1 cellular context compared by ENCODE assay signal in genomic region chr12:2288471-2288870, GRCh38.
TF ChIP-seq lines count a peak whose summit lies in the region.

No MANE protein-coding gene starts in this region.

TF ChIP-seq in IMR-90, 13 proteins besides CTCF, POLR2A, EP300 and RAD21:
- TF ChIP-seq RCOR1 (IDR thresholded peaks at IDR 0.05; ENCODE audit: insufficient replicate concordance, low read length), result no peak
- TF ChIP-seq CEBPB (IDR thresholded peaks at IDR 0.05; ENCODE audit: low read depth, low read length), result no peak
- TF ChIP-seq, protein P1, sequence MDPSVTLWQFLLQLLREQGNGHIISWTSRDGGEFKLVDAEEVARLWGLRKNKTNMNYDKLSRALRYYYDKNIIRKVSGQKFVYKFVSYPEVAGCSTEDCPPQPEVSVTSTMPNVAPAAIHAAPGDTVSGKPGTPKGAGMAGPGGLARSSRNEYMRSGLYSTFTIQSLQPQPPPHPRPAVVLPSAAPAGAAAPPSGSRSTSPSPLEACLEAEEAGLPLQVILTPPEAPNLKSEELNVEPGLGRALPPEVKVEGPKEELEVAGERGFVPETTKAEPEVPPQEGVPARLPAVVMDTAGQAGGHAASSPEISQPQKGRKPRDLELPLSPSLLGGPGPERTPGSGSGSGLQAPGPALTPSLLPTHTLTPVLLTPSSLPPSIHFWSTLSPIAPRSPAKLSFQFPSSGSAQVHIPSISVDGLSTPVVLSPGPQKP (IDR thresholded peaks at IDR 0.05; ENCODE audit: borderline replicate concordance, low read depth, low read length), result no peak
- no peak for TF ChIP-seq CHD1 (IDR thresholded peaks at IDR 0.05; ENCODE audit: low read depth, low read length)
- TF ChIP-seq MXI1 (IDR thresholded peaks at IDR 0.05; ENCODE audit: borderline replicate concordance, low read depth, low read length), result no peak
- TF ChIP-seq MAZ (IDR thresholded peaks at IDR 0.05; ENCODE audit: borderline replicate concordance, low read depth, low read length), result no peak
- no peak for TF ChIP-seq RFX5 (IDR thresholded peaks at IDR 0.05; ENCODE audit: low read depth, low read length)
TF ChIP-seq in IMR-90: peak in this region for 0.
